8 cellular contexts compared by ENCODE assay signal in the genomic region with DNA sequence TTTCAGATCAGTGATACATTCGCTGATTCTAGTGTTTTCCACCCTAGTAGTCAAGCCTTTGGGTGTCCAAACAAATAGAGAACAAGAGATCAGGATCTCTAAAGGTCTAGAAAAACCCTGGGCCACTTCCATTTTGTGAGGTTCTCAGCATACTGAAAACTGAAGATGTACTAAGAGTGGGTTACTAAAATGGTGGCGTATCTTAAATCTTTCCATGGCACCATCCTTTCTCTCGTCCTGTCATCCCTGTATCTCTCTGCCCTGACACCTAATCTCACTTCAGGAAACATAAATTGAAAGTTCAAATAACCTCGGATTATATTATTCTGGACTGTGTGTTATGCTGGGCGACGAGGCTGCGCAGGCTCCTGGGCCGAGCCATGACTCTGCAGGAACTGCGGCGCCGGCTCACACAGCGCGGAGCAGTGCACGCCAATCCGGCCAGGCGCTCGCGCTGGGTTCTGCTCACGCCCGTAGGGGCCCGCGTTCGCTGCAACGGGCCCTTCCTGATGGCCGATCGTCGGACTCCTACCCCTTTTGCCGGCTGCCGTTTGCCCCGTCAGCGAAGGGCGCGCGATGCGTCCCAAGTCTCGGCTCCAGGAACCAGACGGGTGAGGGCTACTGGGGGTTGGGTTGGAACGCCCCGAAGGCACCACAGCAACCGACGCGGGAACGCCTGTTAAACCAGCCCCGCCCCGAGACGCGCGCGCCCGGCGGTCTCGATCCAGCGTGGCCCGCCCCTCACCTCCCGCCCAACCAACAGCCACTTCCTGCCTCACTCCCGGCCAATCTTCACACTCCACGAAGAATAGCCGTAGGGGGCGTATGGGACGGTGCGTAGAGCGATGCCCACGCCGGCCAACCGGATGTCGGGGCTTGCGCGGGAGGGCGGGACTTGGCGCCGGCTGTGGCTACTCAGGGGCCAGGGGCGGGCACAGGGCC. TPM values are rescaled to one million over a fixed set of nuclear protein-coding genes. Genes with fewer than 3 reads are reported as not detected.
DNase-seq lines count a peak whose midpoint lies in the region; ATAC-seq and FAIRE-seq lines count a peak whose summit lies in the region.

No MANE protein-coding gene starts in this region.

- H3K36me3 ChIP-seq in mesodermal cell (ENCODE audit: control insufficient read depth, insufficient read depth, low read length), result peaks cover 29% of the 10 kb centered on the region

- DNase-seq in Caki2 (ENCODE audit: low read depth) (peak; percentile 100), HUDEP-2 (lab: John Stamatoyannopoulos, UW; ENCODE audit: unreplicated experiment in 76 of 76) (peak; percentile 60 to 99 (median 98)), NOMO-1 treated with dmso at 0.1 percent for 144 hours (lab: John Stamatoyannopoulos, UW; ENCODE audit: unreplicated experiment) (peak; percentile 98)
- peak; percentile 97 for DNase-seq in activated CD8-positive, alpha-beta memory T cell treated with anti-CD3 and anti-CD28 coated beads, Interleukin-2, amount 50 U/mL, for 1 hour (ENCODE audit: extremely low read depth)
- DNase-seq in stimulated activated CD8-positive, alpha-beta memory T cell treated with anti-CD3 and anti-CD28 coated beads, Interleukin-15, amount 100 ng/mL, for 24 hours (ENCODE audit: low read depth), result peak; percentile 93

- peak; percentile 91 for ATAC-seq in GM21390 (IDR thresholded peaks at IDR 0.05; ENCODE audit: unreplicated experiment)

- peaks cover 4% of the 10 kb centered on the region for H3K4me1 ChIP-seq in mesodermal cell (ENCODE audit: control insufficient read depth, insufficient read depth, low read length, poor library complexity, severe bottlenecking)

- H3K9me3 ChIP-seq in mesodermal cell (ENCODE audit: control insufficient read depth, low read length), result no peaks in the 10 kb centered on the region

- peak overlapping the region; percentile 99 for H3K4me3 ChIP-seq in mesodermal cell (ENCODE audit: extremely low read depth, insufficient read depth, low read length, poor library complexity, severe bottlenecking)

- peak; percentile 79 for FAIRE-seq in endometrium (lab: Jason Lieb, UNC)

- WGBS in mesodermal cell (ENCODE audit: insufficient coverage in 2 of 2), 2 experiments, result 2 to 3% methylated on average over 32 to 63 of the region's 72 CpGs

- peak overlapping the region; percentile 99 for H3K27ac ChIP-seq in mesodermal cell (ENCODE audit: low read depth, low read length, severe bottlenecking)

- in situ Hi-C loops in Caki2 (cut with HindIII; ENCODE audit: low pct_unique_long_range_greater_than_20kb, low sequenced_read_pairs), result no loop called here

RNA-seq across cellular contexts. Expression of a gene that starts 0.5 kb away (rescaled TPM):
- 596 and 607 TPM in 2 replicates for total RNA-seq in Caki2 (2014; rRNA removed; shearing (Covaris generic); ENCODE audit: low replicate concordance)
- polyA plus RNA-seq in mesodermal cell (2013, experiment 1 of 2), result 326 TPM
- 321 TPM for polyA plus RNA-seq in mesodermal cell (2013, experiment 2 of 2)

RNA-seq across cellular contexts. Expression of a gene that starts 17.4 kb away (rescaled TPM):
- not detected in 2 replicates for total RNA-seq in Caki2 (2014; rRNA removed; shearing (Covaris generic); ENCODE audit: low replicate concordance)
- polyA plus RNA-seq in mesodermal cell (2013, experiment 1 of 2), result not detected
- polyA plus RNA-seq in mesodermal cell (2013, experiment 2 of 2), result not detected

RNA-seq across cellular contexts. Expression of a gene that starts 34.4 kb away (rescaled TPM):
- 5.2 and 13.4 TPM in 2 replicates for total RNA-seq in Caki2 (2014; rRNA removed; shearing (Covaris generic); ENCODE audit: low replicate concordance)
- 34.0 TPM for polyA plus RNA-seq in mesodermal cell (2013, experiment 1 of 2)
- polyA plus RNA-seq in mesodermal cell (2013, experiment 2 of 2), result 36.7 TPM

Comparison
In these comparisons a context has a peak if more than half of its experiments do, and no peak if none do; other contexts are left out.
1. Peak in every context shown above with its lines: DNase-seq, ATAC-seq, H3K4me3 ChIP-seq and H3K27ac ChIP-seq.